Comparison of ENCODE assay signal across 30 cellular contexts in the genomic region with DNA sequence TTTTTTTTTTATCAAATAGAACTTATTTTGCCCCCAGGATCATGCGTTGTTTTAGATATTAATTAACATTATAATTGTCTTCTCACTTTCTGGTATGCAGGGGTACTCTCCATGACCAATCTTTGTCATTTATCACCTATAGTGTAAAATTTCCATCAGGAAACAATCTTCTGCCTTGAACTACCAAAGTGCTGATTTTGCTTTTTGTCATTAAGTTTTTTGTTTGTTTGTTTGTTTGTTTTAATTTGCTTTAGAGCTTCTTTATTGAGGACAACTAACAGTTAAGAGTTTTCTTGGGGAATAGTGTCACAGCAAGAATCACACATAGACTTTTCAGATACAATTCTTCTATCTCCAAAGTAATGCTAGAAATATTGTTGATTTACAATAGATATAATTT.
"Had no signal": no experiment of that assay in that cellular context is flagged by ENCODE, and none has a peak within 500 bp of the region (broad histone marks: within the 10 kb centered on the region; RNA-seq: fewer than 3 reads in every experiment).

No MANE protein-coding gene starts in this region.

- FAIRE-seq: urothelium cell line had no signal

- H3K4me3 ChIP-seq: neural progenitor cell, ovary, psoas muscle, skin epidermis, smooth muscle cell, spleen, suprapubic skin, testis, tibial artery, transverse colon, upper lobe of left lung, vagina had no signal

- H3K36me3 ChIP-seq: neural progenitor cell, ovary, spleen, suprapubic skin, tibial artery, transverse colon, upper lobe of left lung, vagina had no signal

- DNase-seq: naive thymus-derived CD4-positive, alpha-beta T cell; natural killer cell; occipital lobe; ovary; posterior cingulate gyrus; psoas muscle; spleen; stimulated activated CD4-positive, alpha-beta T cell treated with anti-CD3 and anti-CD28 coated beads, Interleukin-12 subunit alpha, Interleukin-12 subunit beta, amount 100 ng/mL, for 4 hours; stimulated activated CD4-positive, alpha-beta T cell treated with anti-CD3 and anti-CD28 coated beads, Interleukin-1b, Interleukin-23, amount 100 ng/mL, for 48 hours; stimulated activated CD4-positive, alpha-beta T cell treated with anti-CD3 and anti-CD28 coated beads, Interleukin-4, amount 100 ng/mL, for 1 hour; stimulated activated CD4-positive, alpha-beta T cell treated with anti-CD3 and anti-CD28 coated beads, Interleukin-4, amount 100 ng/mL, for 4 hours; stimulated activated CD8-positive, alpha-beta memory T cell treated with anti-CD3 and anti-CD28 coated beads, Interleukin-4, amount 100 ng/mL, for 48 hours; stimulated activated naive CD4-positive, alpha-beta T cell; stimulated activated naive CD8-positive, alpha-beta T cell treated with anti-CD3 and anti-CD28 coated beads, Interleukin-15, amount 100 ng/mL, for 72 hours; stimulated activated naive CD8-positive, alpha-beta T cell treated with anti-CD3 and anti-CD28 coated beads, Interleukin-15, Interleukin-2, amounts not matched to agents 100 U/mL and 50 U/mL, for 24 hours; substantia nigra; testis; tibial artery; transverse colon; upper lobe of left lung had no signal

- H3K9ac ChIP-seq: neural progenitor cell, parathyroid adenoma had no signal

- ATAC-seq: naive thymus-derived CD4-positive, alpha-beta T cell; natural killer cell; psoas muscle; right cardiac atrium; sciatic nerve; stimulated activated memory B cell treated with anti-CD40 and anti-IgM and Interleukin-4, amounts not matched to agents 10 μg/mL and 1 μg/mL and 100 μg/mL, for 72 hours; stimulated activated naive CD8-positive, alpha-beta T cell treated with anti-CD3 and anti-CD28 coated beads, Interleukin-15, amount 100 ng/mL, for 72 hours; stimulated activated naive CD8-positive, alpha-beta T cell treated with anti-CD3 and anti-CD28 coated beads, Interleukin-15, Interleukin-2, amounts not matched to agents 100 U/mL and 50 U/mL, for 24 hours had no signal

- H2AFZ ChIP-seq: neural progenitor cell, parathyroid adenoma had no signal

- H3K27me3 ChIP-seq: neural progenitor cell, ovary, spleen, suprapubic skin, testis, tibial artery, transverse colon, upper lobe of left lung, vagina had no signal

- H3K9me3 ChIP-seq: ovary, psoas muscle, spleen, suprapubic skin, testis, tibial artery, transverse colon, upper lobe of left lung, vagina had no signal

- H3K79me2 ChIP-seq: parathyroid adenoma had no signal

- H3K27ac ChIP-seq: neural progenitor cell, ovary, parathyroid adenoma, psoas muscle, skin epidermis, spleen, suprapubic skin, testis, tibial artery, transverse colon, upper lobe of left lung, vagina had no signal

- H3K4me1 ChIP-seq: neural progenitor cell, parathyroid adenoma, psoas muscle, suprapubic skin, testis, upper lobe of left lung had no signal

- H3K4me2 ChIP-seq: neural progenitor cell, smooth muscle cell had no signal
